ENCODE assay signal across 1 cellular context in genomic region chr9:127912882-127913281, GRCh38.
TF ChIP-seq lines count a peak whose summit lies in the region.

No MANE protein-coding gene starts in this region.

TF ChIP-seq in HepG2, 621 proteins besides CTCF, POLR2A, EP300 and RAD21:
- TF ChIP-seq FOXA3 (CRISPR knock-in tag; IDR thresholded peaks at IDR 0.05) (peak; percentile 40; the same call in 1 of the 2 replicates), ZBTB21 (CRISPR knock-in tag; IDR thresholded peaks at IDR 0.05) (peak; percentile 37; the same call in 1 of the 2 replicates), SAP130 (CRISPR knock-in tag; IDR thresholded peaks at IDR 0.05; ENCODE audit: low read depth) (0 out of 2 replicates have a peak, but pooled peaks have one; percentile 18), SRF (IDR thresholded peaks at IDR 0.05; ENCODE audit: low read depth, low read length) (peak; percentile 73; the same call in 1 of the 2 replicates), ZFP36 (IDR thresholded peaks at IDR 0.05; ENCODE audit: borderline replicate concordance, low read depth, low read length, partially characterized antibody) (no peak), UBTF (CRISPR knock-in tag; IDR thresholded peaks at IDR 0.05) (no peak)
- TF ChIP-seq, protein P1, sequence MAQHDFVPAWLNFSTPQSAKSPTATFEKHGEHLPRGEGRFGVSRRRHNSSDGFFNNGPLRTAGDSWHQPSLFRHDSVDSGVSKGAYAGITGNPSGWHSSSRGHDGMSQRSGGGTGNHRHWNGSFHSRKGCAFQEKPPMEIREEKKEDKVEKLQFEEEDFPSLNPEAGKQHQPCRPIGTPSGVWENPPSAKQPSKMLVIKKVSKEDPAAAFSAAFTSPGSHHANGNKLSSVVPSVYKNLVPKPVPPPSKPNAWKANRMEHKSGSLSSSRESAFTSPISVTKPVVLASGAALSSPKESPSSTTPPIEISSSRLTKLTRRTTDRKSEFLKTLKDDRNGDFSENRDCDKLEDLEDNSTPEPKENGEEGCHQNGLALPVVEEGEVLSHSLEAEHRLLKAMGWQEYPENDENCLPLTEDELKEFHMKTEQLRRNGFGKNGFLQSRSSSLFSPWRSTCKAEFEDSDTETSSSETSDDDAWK (CRISPR knock-in tag; IDR thresholded peaks at IDR 0.05): no peak
- TF ChIP-seq, protein P2, sequence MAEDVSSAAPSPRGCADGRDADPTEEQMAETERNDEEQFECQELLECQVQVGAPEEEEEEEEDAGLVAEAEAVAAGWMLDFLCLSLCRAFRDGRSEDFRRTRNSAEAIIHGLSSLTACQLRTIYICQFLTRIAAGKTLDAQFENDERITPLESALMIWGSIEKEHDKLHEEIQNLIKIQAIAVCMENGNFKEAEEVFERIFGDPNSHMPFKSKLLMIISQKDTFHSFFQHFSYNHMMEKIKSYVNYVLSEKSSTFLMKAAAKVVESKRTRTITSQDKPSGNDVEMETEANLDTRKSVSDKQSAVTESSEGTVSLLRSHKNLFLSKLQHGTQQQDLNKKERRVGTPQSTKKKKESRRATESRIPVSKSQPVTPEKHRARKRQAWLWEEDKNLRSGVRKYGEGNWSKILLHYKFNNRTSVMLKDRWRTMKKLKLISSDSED (CRISPR knock-in tag; IDR thresholded peaks at IDR 0.05): no peak
- TF ChIP-seq, protein P3, sequence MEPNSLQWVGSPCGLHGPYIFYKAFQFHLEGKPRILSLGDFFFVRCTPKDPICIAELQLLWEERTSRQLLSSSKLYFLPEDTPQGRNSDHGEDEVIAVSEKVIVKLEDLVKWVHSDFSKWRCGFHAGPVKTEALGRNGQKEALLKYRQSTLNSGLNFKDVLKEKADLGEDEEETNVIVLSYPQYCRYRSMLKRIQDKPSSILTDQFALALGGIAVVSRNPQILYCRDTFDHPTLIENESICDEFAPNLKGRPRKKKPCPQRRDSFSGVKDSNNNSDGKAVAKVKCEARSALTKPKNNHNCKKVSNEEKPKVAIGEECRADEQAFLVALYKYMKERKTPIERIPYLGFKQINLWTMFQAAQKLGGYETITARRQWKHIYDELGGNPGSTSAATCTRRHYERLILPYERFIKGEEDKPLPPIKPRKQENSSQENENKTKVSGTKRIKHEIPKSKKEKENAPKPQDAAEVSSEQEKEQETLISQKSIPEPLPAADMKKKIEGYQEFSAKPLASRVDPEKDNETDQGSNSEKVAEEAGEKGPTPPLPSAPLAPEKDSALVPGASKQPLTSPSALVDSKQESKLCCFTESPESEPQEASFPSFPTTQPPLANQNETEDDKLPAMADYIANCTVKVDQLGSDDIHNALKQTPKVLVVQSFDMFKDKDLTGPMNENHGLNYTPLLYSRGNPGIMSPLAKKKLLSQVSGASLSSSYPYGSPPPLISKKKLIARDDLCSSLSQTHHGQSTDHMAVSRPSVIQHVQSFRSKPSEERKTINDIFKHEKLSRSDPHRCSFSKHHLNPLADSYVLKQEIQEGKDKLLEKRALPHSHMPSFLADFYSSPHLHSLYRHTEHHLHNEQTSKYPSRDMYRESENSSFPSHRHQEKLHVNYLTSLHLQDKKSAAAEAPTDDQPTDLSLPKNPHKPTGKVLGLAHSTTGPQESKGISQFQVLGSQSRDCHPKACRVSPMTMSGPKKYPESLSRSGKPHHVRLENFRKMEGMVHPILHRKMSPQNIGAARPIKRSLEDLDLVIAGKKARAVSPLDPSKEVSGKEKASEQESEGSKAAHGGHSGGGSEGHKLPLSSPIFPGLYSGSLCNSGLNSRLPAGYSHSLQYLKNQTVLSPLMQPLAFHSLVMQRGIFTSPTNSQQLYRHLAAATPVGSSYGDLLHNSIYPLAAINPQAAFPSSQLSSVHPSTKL (CRISPR knock-in tag; IDR thresholded peaks at IDR 0.05): peak; percentile 11; the same call in 1 of the 2 replicates
- TF ChIP-seq, protein P4, sequence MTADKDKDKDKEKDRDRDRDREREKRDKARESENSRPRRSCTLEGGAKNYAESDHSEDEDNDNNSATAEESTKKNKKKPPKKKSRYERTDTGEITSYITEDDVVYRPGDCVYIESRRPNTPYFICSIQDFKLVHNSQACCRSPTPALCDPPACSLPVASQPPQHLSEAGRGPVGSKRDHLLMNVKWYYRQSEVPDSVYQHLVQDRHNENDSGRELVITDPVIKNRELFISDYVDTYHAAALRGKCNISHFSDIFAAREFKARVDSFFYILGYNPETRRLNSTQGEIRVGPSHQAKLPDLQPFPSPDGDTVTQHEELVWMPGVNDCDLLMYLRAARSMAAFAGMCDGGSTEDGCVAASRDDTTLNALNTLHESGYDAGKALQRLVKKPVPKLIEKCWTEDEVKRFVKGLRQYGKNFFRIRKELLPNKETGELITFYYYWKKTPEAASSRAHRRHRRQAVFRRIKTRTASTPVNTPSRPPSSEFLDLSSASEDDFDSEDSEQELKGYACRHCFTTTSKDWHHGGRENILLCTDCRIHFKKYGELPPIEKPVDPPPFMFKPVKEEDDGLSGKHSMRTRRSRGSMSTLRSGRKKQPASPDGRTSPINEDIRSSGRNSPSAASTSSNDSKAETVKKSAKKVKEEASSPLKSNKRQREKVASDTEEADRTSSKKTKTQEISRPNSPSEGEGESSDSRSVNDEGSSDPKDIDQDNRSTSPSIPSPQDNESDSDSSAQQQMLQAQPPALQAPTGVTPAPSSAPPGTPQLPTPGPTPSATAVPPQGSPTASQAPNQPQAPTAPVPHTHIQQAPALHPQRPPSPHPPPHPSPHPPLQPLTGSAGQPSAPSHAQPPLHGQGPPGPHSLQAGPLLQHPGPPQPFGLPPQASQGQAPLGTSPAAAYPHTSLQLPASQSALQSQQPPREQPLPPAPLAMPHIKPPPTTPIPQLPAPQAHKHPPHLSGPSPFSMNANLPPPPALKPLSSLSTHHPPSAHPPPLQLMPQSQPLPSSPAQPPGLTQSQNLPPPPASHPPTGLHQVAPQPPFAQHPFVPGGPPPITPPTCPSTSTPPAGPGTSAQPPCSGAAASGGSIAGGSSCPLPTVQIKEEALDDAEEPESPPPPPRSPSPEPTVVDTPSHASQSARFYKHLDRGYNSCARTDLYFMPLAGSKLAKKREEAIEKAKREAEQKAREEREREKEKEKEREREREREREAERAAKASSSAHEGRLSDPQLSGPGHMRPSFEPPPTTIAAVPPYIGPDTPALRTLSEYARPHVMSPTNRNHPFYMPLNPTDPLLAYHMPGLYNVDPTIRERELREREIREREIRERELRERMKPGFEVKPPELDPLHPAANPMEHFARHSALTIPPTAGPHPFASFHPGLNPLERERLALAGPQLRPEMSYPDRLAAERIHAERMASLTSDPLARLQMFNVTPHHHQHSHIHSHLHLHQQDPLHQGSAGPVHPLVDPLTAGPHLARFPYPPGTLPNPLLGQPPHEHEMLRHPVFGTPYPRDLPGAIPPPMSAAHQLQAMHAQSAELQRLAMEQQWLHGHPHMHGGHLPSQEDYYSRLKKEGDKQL (CRISPR knock-in tag; IDR thresholded peaks at IDR 0.05; ENCODE audit: low read depth): no peak
